Comparison of ENCODE assay signal across 9 cellular contexts in genomic region chr19:46296722-46297431, GRCh38. TPM values are rescaled to one million over a fixed set of nuclear protein-coding genes. Genes with fewer than 3 reads are reported as not detected.
DNase-seq lines count a peak whose midpoint lies in the region; ATAC-seq and TF ChIP-seq lines count a peak whose summit lies in the region.
"Had no signal": no experiment of that assay in that cellular context is flagged by ENCODE, and none has a peak within 500 bp of the region (broad histone marks: within the 10 kb centered on the region; RNA-seq: fewer than 3 reads in every experiment).

Gene HIF3A (plus strand): TSS chr19:46297042. CDS start chr19:46297077, 35 bp downstream.

- TF ChIP-seq CTCF in stomach (IDR thresholded peaks at IDR 0.05) = no peak

- ATAC-seq in HG02970 (IDR thresholded peaks at IDR 0.05; ENCODE audit: low FRiP score, unreplicated experiment) = no peak

- no peak for TF ChIP-seq EP300 in stomach (IDR thresholded peaks at IDR 0.05)

- no peak for TF ChIP-seq POLR2A in stomach (IDR thresholded peaks at IDR 0.05)

- 3 to 8% (median 5%) methylated on average over 18 to 44 of the region's 44 CpGs for WGBS in stomach, 5 donors

- DNase-seq in NCI-H128 (lab: John Stamatoyannopoulos, UW; ENCODE audit: unreplicated experiment) (peak; percentile 74), cerebellum (ENCODE audit: low spot score) (peak; percentile 24), left kidney (ENCODE audit: low read depth, low spot score) (peak; percentile 97), stomach (peak; percentile 78), SKM-1 treated with dmso at 0.1 percent for 144 hours (lab: John Stamatoyannopoulos, UW; ENCODE audit: unreplicated experiment) (no peak), SW 1271 (lab: John Stamatoyannopoulos, UW) (no peak)
- DNase-seq in activated CD4-positive, alpha-beta T cell treated with anti-CD3 and anti-CD28 coated beads, Interleukin-2, amount 50 U/mL, for 4 hours = no peak

- no peaks in the 10 kb centered on the region for H3K36me3 ChIP-seq in stomach

- intact Hi-C loops in stomach (cut with DNase I; ENCODE audit: low total_unique reads) = no loop called here

- peak within 1 kb of the TSS; percentile 91 to 95 (median 94) for H3K27ac ChIP-seq in stomach

- H3K9me3 ChIP-seq in stomach = no peaks in the 10 kb centered on the region

- H3K4me1 ChIP-seq in stomach = peaks cover 52 to 58% (median 56%) of the 10 kb centered on the region in 4 donors

- peak within 1 kb of the TSS; percentile 51 to 59 (median 53) for H3K4me3 ChIP-seq in stomach

- peaks cover 0 to 19% (median 0%) of the 10 kb centered on the region in 3 donors for H3K27me3 ChIP-seq in stomach

RNA-seq across cellular contexts. Expression of gene HIF3A, which starts in this region (rescaled TPM):
- total RNA-seq in cerebellum (19.9 TPM), stomach (100 to 1,000 TPM in 4 of 5 donors, 10 to 100 TPM in 1; 83.2 to 235 (median 144) TPM)
- 10 to 100 TPM; 17.6 to 22.0 (median 20.5) TPM for polyA plus RNA-seq in stomach
- total RNA-seq: T-helper 1 cell treated with Interleukin-12 subunit alpha and Interleukin-12 subunit beta and Interleukin-4 antibody, amounts not matched to agents 30 ng/mL and 1 ng/mL, for 36 hours had no signal

Comparison
In these comparisons a context has a peak if more than half of its experiments do, and no peak if none do; other contexts are left out.
1. DNase-seq: peak in NCI-H128 (single experiment), cerebellum (single experiment), left kidney (single experiment) and stomach (single experiment); none in activated CD4-positive, alpha-beta T cell treated with anti-CD3 and anti-CD28 coated beads, Interleukin-2, amount 50 U/mL, for 4 hours (0 of 2), SKM-1 treated with dmso at 0.1 percent for 144 hours (single experiment) and SW 1271 (0 of 2).